ENCODE assay signal across 16 cellular contexts in genomic region chr19:5884065-5884811, GRCh38. TPM values are rescaled to one million over a fixed set of nuclear protein-coding genes. Genes with fewer than 3 reads are reported as not detected.
"Had no signal": no experiment of that assay in that cellular context is flagged by ENCODE, and none has a peak within 500 bp of the region (broad histone marks: within the 10 kb centered on the region; RNA-seq: fewer than 3 reads in every experiment).

No MANE protein-coding gene starts in this region.

RNA-seq across cellular contexts. Expression of gene FUT5, which starts 13.9 kb away (rescaled TPM):
- total RNA-seq: chondrocyte, dermis microvascular lymphatic vessel endothelial cell, endothelial cell of umbilical vein, fibroblast of villous mesenchyme, kidney epithelial cell, left colon, left ventricle myocardium superior, lung, posterior vena cava, right atrium auricular region, thyroid gland had no signal
- polyA plus RNA-seq: endothelial cell of umbilical vein; esophagus; lung; naive thymus-derived CD4-positive, alpha-beta T cell; neural cell; ovary; small intestine had no signal

RNA-seq across cellular contexts. Expression of gene FUT3, which starts 33.0 kb away (rescaled TPM):
- total RNA-seq: chondrocyte, dermis microvascular lymphatic vessel endothelial cell, endothelial cell of umbilical vein, left ventricle myocardium superior, posterior vena cava, right atrium auricular region had no signal
- polyA plus RNA-seq: endothelial cell of umbilical vein; naive thymus-derived CD4-positive, alpha-beta T cell had no signal
